8 cellular contexts compared by ENCODE assay signal in genomic region chr10:37784678-37785077, GRCh38.
"Had no signal": no experiment of that assay in that cellular context is flagged by ENCODE, and none has a peak within 500 bp of the region (broad histone marks: within the 10 kb centered on the region; RNA-seq: fewer than 3 reads in every experiment).

No MANE protein-coding gene starts in this region.

- H2AFZ ChIP-seq: GM23248 had no signal

- FAIRE-seq: H54 had no signal

- H3K27ac ChIP-seq: GM23248, HL-60 had no signal

- H3K4me3 ChIP-seq: GM23248 had no signal

- H3K9ac ChIP-seq: GM23248 had no signal

- DNase-seq: GM23248, GOT3, H9, HCEC 1CT, Kasumi-1, KG1 had no signal
